In the genomic region with DNA sequence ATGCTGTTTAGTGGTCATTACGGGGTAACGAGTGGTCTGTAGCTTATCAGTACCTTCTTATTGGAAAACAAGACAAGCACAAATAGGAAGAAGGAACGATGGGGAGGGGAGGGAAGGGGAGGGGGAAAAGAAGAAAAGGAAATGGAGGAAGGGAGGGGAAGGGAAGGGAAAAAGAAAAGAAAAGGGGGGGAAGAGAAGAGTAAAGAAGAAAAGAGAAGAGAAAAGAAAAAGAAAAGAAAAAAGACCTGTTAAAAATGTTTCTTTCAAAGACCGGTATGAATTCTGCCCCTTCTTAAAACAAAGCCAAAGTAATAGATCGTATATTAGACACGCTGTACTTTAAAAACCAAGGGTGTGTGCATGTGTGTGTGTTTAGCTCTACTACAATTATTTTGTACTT, we compare ENCODE assay signal across 26 cellular contexts.
"Had no signal": no experiment of that assay in that cellular context is flagged by ENCODE, and none has a peak within 500 bp of the region (broad histone marks: within the 10 kb centered on the region; RNA-seq: fewer than 3 reads in every experiment).

No MANE protein-coding gene starts in this region.

- H3K36me3 ChIP-seq: breast epithelium, gastroesophageal sphincter, ovary, prostate gland, sigmoid colon, thyroid gland, upper lobe of right lung had no signal

- H3K9me3 ChIP-seq: breast epithelium, gastroesophageal sphincter, ovary, prostate gland, sigmoid colon, thyroid gland, upper lobe of right lung had no signal

- H3K36me3 Mint-ChIP-seq: stimulated activated memory B cell treated with anti-CD40 and anti-IgM and Interleukin-4, amounts not matched to agents 10 μg/mL and 1 μg/mL and 100 μg/mL, for 72 hours had no signal

- DNase-seq: activated B cell treated with CpG ODN at 0.5 μM for 24 hours; activated CD4-positive, alpha-beta T cell treated with anti-CD3 and anti-CD28 coated beads, Interleukin-2, amount 50 U/mL, for 1 hour; activated CD8-positive, alpha-beta memory T cell treated with anti-CD3 and anti-CD28 coated beads, Interleukin-2, amount 10 ng/mL, durations not matched to agents 7 days and 5 days; activated CD8-positive, alpha-beta T cell treated with anti-CD3 and anti-CD28 coated beads, Interleukin-2, amount 10 ng/mL, durations not matched to agents 7 days and 5 days; activated T-cell treated with anti-CD3 and anti-CD28 coated beads, Interleukin-2, amount 50 U/mL, for 48 hours; central memory CD4-positive, alpha-beta T cell; hippocampal formation; mammary epithelial cell; naive thymus-derived CD4-positive, alpha-beta T cell; retina; sigmoid colon; stimulated activated CD4-positive, alpha-beta T cell treated with anti-CD3 and anti-CD28 coated beads, Interleukin-1b, Interleukin-23, amount 100 ng/mL, for 48 hours; stimulated activated CD4-positive, alpha-beta T cell treated with anti-CD3 and anti-CD28 coated beads, Interleukin-4, amount 100 ng/mL, for 4 hours; stimulated activated CD8-positive, alpha-beta memory T cell treated with anti-CD3 and anti-CD28 coated beads, Interleukin-4, amount 100 ng/mL, for 48 hours; stimulated activated naive CD8-positive, alpha-beta T cell treated with anti-CD3 and anti-CD28 coated beads, Interleukin-15, amount 100 ng/mL, for 72 hours; T-helper 9 cell had no signal

- H3K4me3 Mint-ChIP-seq: activated CD8-positive, alpha-beta memory T cell treated with anti-CD3 and anti-CD28 coated beads, Interleukin-2, amount 10 ng/mL, durations not matched to agents 7 days and 5 days; activated CD8-positive, alpha-beta T cell treated with anti-CD3 and anti-CD28 coated beads, Interleukin-2, amount 10 ng/mL, durations not matched to agents 7 days and 5 days; stimulated activated memory B cell treated with anti-CD40 and anti-IgM and Interleukin-4, amounts not matched to agents 10 μg/mL and 1 μg/mL and 100 μg/mL, for 72 hours; stimulated activated naive CD8-positive, alpha-beta T cell treated with anti-CD3 and anti-CD28 coated beads, Interleukin-15, amount 100 ng/mL, for 72 hours; T-helper 1 cell treated with Interleukin-12 subunit alpha and Interleukin-12 subunit beta and Interleukin-4 antibody, amounts not matched to agents 30 μg/mL and 1 μg/mL, for 36 hours had no signal

- ATAC-seq: activated CD8-positive, alpha-beta memory T cell treated with anti-CD3 and anti-CD28 coated beads, Interleukin-2, amount 10 ng/mL, durations not matched to agents 7 days and 5 days; activated CD8-positive, alpha-beta T cell treated with anti-CD3 and anti-CD28 coated beads, Interleukin-2, amount 10 ng/mL, durations not matched to agents 7 days and 5 days; activated naive CD4-positive, alpha-beta T cell treated with anti-CD3 and anti-CD28 coated beads, Interleukin-2, amount 50 U/mL, for 72 hours; gastroesophageal sphincter; naive thymus-derived CD4-positive, alpha-beta T cell; stimulated activated memory B cell treated with anti-CD40 and anti-IgM and Interleukin-4, amounts not matched to agents 10 μg/mL and 1 μg/mL and 100 μg/mL, for 72 hours; stimulated activated naive CD8-positive, alpha-beta T cell treated with anti-CD3 and anti-CD28 coated beads, Interleukin-15, amount 100 ng/mL, for 72 hours; upper lobe of right lung had no signal

- H3K4me3 ChIP-seq: gastroesophageal sphincter, ovary, prostate gland, thyroid gland had no signal

- H3K27ac Mint-ChIP-seq: activated B cell treated with CpG ODN at 0.5 μM for 24 hours; activated CD8-positive, alpha-beta memory T cell treated with anti-CD3 and anti-CD28 coated beads, Interleukin-2, amount 10 ng/mL, durations not matched to agents 7 days and 5 days; activated CD8-positive, alpha-beta T cell treated with anti-CD3 and anti-CD28 coated beads, Interleukin-2, amount 10 ng/mL, durations not matched to agents 7 days and 5 days; activated naive CD4-positive, alpha-beta T cell treated with anti-CD3 and anti-CD28 coated beads, Interleukin-2, amount 50 U/mL, for 72 hours; activated T-helper 2 cell treated with anti-CD3 and anti-CD28 coated beads, Interferon-gamma antibody, Interleukin-2, Interleukin-4, amounts not matched to agents 10 μg/mL and 5 μg/mL and 100 μg/mL, durations not matched to agents 14 hours and 24 hours and 36 hours; stimulated activated memory B cell treated with anti-CD40 and anti-IgM and Interleukin-4, amounts not matched to agents 10 μg/mL and 1 μg/mL and 100 μg/mL, for 72 hours; stimulated activated naive CD8-positive, alpha-beta T cell treated with anti-CD3 and anti-CD28 coated beads, Interleukin-15, amount 100 ng/mL, for 72 hours; T-helper 1 cell treated with Interleukin-12 subunit alpha and Interleukin-12 subunit beta and Interleukin-4 antibody, amounts not matched to agents 30 μg/mL and 1 μg/mL, for 36 hours had no signal

- H3K4me1 ChIP-seq: breast epithelium, prostate gland had no signal

- H3K9me3 Mint-ChIP-seq: activated B cell treated with CpG ODN at 0.5 μM for 24 hours; activated naive CD4-positive, alpha-beta T cell treated with anti-CD3 and anti-CD28 coated beads, Interleukin-2, amount 50 U/mL, for 72 hours; activated T-helper 2 cell treated with anti-CD3 and anti-CD28 coated beads, Interferon-gamma antibody, Interleukin-2, Interleukin-4, amounts not matched to agents 10 μg/mL and 5 μg/mL and 100 μg/mL, durations not matched to agents 14 hours and 24 hours and 36 hours; naive thymus-derived CD4-positive, alpha-beta T cell; stimulated activated memory B cell treated with anti-CD40 and anti-IgM and Interleukin-4, amounts not matched to agents 10 μg/mL and 1 μg/mL and 100 μg/mL, for 72 hours; stimulated activated naive CD8-positive, alpha-beta T cell treated with anti-CD3 and anti-CD28 coated beads, Interleukin-15, amount 100 ng/mL, for 72 hours; T-helper 1 cell treated with Interleukin-12 subunit alpha and Interleukin-12 subunit beta and Interleukin-4 antibody, amounts not matched to agents 30 μg/mL and 1 μg/mL, for 36 hours had no signal
